Comparison of ENCODE assay signal across 1 cellular context in the genomic region with DNA sequence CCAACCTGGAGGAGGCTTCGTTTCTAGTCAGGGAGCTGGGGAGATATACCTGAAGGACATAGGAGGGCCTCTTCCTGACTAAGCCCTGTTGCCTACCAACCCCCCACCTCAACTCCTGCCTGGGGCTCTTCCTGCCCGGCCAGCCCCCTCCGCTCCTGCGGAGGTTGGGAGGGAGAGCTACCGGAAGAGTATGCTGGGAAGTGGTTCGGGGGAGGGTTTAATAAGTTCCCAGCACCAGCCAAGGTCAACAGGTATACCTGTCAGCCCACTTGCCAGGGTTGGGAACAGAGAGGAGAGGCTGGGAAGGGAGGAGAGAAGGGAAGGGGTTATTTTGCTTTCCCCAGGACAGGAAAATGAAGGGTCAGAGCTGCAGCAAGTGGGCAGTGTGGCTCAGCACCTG.
TF ChIP-seq lines count a peak whose summit lies in the region.

No MANE protein-coding gene starts in this region.

TF ChIP-seq in K562, 482 proteins besides CTCF, POLR2A, EP300 and RAD21:
- TF ChIP-seq ZNF584 (CRISPR knock-in tag; IDR thresholded peaks at IDR 0.05; ENCODE audit: low read depth): no peak
- TF ChIP-seq KLF10 (CRISPR knock-in tag; IDR thresholded peaks at IDR 0.05): no peak
- no peak for TF ChIP-seq ILF3 (IDR thresholded peaks at IDR 0.05; ENCODE audit: borderline replicate concordance)
- TF ChIP-seq ZNF561 (CRISPR knock-in tag; conservative IDR thresholded peaks at IDR 0.05): no peak
- TF ChIP-seq, protein P1, sequence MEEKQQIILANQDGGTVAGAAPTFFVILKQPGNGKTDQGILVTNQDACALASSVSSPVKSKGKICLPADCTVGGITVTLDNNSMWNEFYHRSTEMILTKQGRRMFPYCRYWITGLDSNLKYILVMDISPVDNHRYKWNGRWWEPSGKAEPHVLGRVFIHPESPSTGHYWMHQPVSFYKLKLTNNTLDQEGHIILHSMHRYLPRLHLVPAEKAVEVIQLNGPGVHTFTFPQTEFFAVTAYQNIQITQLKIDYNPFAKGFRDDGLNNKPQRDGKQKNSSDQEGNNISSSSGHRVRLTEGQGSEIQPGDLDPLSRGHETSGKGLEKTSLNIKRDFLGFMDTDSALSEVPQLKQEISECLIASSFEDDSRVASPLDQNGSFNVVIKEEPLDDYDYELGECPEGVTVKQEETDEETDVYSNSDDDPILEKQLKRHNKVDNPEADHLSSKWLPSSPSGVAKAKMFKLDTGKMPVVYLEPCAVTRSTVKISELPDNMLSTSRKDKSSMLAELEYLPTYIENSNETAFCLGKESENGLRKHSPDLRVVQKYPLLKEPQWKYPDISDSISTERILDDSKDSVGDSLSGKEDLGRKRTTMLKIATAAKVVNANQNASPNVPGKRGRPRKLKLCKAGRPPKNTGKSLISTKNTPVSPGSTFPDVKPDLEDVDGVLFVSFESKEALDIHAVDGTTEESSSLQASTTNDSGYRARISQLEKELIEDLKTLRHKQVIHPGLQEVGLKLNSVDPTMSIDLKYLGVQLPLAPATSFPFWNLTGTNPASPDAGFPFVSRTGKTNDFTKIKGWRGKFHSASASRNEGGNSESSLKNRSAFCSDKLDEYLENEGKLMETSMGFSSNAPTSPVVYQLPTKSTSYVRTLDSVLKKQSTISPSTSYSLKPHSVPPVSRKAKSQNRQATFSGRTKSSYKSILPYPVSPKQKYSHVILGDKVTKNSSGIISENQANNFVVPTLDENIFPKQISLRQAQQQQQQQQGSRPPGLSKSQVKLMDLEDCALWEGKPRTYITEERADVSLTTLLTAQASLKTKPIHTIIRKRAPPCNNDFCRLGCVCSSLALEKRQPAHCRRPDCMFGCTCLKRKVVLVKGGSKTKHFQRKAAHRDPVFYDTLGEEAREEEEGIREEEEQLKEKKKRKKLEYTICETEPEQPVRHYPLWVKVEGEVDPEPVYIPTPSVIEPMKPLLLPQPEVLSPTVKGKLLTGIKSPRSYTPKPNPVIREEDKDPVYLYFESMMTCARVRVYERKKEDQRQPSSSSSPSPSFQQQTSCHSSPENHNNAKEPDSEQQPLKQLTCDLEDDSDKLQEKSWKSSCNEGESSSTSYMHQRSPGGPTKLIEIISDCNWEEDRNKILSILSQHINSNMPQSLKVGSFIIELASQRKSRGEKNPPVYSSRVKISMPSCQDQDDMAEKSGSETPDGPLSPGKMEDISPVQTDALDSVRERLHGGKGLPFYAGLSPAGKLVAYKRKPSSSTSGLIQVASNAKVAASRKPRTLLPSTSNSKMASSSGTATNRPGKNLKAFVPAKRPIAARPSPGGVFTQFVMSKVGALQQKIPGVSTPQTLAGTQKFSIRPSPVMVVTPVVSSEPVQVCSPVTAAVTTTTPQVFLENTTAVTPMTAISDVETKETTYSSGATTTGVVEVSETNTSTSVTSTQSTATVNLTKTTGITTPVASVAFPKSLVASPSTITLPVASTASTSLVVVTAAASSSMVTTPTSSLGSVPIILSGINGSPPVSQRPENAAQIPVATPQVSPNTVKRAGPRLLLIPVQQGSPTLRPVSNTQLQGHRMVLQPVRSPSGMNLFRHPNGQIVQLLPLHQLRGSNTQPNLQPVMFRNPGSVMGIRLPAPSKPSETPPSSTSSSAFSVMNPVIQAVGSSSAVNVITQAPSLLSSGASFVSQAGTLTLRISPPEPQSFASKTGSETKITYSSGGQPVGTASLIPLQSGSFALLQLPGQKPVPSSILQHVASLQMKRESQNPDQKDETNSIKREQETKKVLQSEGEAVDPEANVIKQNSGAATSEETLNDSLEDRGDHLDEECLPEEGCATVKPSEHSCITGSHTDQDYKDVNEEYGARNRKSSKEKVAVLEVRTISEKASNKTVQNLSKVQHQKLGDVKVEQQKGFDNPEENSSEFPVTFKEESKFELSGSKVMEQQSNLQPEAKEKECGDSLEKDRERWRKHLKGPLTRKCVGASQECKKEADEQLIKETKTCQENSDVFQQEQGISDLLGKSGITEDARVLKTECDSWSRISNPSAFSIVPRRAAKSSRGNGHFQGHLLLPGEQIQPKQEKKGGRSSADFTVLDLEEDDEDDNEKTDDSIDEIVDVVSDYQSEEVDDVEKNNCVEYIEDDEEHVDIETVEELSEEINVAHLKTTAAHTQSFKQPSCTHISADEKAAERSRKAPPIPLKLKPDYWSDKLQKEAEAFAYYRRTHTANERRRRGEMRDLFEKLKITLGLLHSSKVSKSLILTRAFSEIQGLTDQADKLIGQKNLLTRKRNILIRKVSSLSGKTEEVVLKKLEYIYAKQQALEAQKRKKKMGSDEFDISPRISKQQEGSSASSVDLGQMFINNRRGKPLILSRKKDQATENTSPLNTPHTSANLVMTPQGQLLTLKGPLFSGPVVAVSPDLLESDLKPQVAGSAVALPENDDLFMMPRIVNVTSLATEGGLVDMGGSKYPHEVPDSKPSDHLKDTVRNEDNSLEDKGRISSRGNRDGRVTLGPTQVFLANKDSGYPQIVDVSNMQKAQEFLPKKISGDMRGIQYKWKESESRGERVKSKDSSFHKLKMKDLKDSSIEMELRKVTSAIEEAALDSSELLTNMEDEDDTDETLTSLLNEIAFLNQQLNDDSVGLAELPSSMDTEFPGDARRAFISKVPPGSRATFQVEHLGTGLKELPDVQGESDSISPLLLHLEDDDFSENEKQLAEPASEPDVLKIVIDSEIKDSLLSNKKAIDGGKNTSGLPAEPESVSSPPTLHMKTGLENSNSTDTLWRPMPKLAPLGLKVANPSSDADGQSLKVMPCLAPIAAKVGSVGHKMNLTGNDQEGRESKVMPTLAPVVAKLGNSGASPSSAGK (IDR thresholded peaks at IDR 0.05): no peak
- no peak for TF ChIP-seq PCBP1 (IDR thresholded peaks at IDR 0.05; ENCODE audit: low read depth, low read length, poor library complexity, severe bottlenecking)
- TF ChIP-seq SP1 (CRISPR knock-in tag; IDR thresholded peaks at IDR 0.05): no peak
- TF ChIP-seq ARNT (IDR thresholded peaks at IDR 0.05): no peak
- TF ChIP-seq ZNF77 (CRISPR knock-in tag; IDR thresholded peaks at IDR 0.05): no peak
- no peak for TF ChIP-seq CBX2 (IDR thresholded peaks at IDR 0.05; ENCODE audit: insufficient read depth, low read length, poor library complexity, severe bottlenecking)
